In the genomic region with DNA sequence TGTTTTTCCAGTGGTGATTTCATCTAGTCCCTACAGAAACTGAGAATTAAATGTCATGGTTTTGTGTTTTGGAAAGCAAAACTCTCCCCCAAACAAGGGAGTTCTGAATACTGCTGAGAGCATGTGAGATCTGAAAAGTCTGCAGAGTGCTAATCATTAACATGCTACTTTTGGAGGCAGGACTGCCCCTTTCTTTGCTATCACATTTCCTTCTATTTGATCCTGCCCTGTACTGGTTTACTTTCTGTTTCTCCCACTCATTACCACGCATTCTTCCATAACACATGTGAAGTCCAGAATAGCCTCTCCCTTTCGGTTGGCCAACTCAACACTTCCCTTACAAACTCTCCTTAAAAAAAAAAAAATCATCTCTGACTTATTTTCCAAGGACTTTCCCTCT, we compare ENCODE assay signal across 8 cellular contexts.
A peak's percentile ranks its signal among the peaks of the same experiment; 100 is the strongest.
DNase-seq lines count a peak whose midpoint lies in the region; ATAC-seq lines count a peak whose summit lies in the region.

No MANE protein-coding gene starts in this region.

- no peaks in the 10 kb centered on the region for H3K36me3 Mint-ChIP-seq in activated T-helper 17 cell treated with anti-CD3 and anti-CD28 coated beads, Interleukin-2, amount 50 U/mL, for 72 hours (ENCODE audit: low read depth)

- intact Hi-C loops in left colon (cut with DNase I, micrococcal nuclease) (no loop called here), aorta (cut with DNase I) (loop anchor here (2.0 to 5.0 kb wide), 2 partner anchors 41 to 62 kb away; no protein-coding TSS in a partner anchor)

- peak overlapping the region in 1 of 2 donors; percentile 7 for H3K4me3 ChIP-seq in aorta (ENCODE audit: low read length in 2 of 2)

- H3K4me3 Mint-ChIP-seq in activated T-helper 17 cell treated with anti-CD3 and anti-CD28 coated beads, Interleukin-2, amount 50 U/mL, for 72 hours: no peak overlapping the region

- no peaks in the 10 kb centered on the region for H3K36me3 ChIP-seq in aorta (ENCODE audit: control insufficient read depth in 1 of 2, insufficient read depth in 2 of 2, low read length in 1 of 2)

- H3K9me3 ChIP-seq in aorta (ENCODE audit: control insufficient read depth, low read length): no peaks in the 10 kb centered on the region

- DNase-seq in left colon (no peak), aorta (no peak), caudate nucleus (lab: John Stamatoyannopoulos, UW) (no peak), SHP77 treated with DMSO at 0.1 percent for 48 hours (lab: John Stamatoyannopoulos, UW) (no peak), hepatic stellate cell (ENCODE audit: low spot score) (no peak)

- peaks cover 16% of the 10 kb centered on the region for H3K4me1 Mint-ChIP-seq in activated T-helper 17 cell treated with anti-CD3 and anti-CD28 coated beads, Interleukin-2, amount 50 U/mL, for 72 hours

- H3K9me3 Mint-ChIP-seq in activated T-helper 17 cell treated with anti-CD3 and anti-CD28 coated beads, Interleukin-2, amount 50 U/mL, for 72 hours: no peaks in the 10 kb centered on the region

- H3K27me3 ChIP-seq in aorta (ENCODE audit: control insufficient read depth in 1 of 2, insufficient read depth in 2 of 2, low read length in 1 of 2): no peaks in the 10 kb centered on the region

- ATAC-seq in GM19372 (IDR thresholded peaks at IDR 0.05; ENCODE audit: low read depth, unreplicated experiment) (peak; percentile 90), HG03103 (IDR thresholded peaks at IDR 0.05; ENCODE audit: low read depth, unreplicated experiment) (peak; percentile 55), left colon (peak; percentile 91), aorta (ENCODE audit: low FRiP score) (peak; percentile 66)
- ATAC-seq in activated T-helper 17 cell treated with anti-CD3 and anti-CD28 coated beads, Interleukin-2, amount 50 U/mL, for 72 hours (replicated peaks): peak; percentile 68

- peaks cover 15% of the 10 kb centered on the region for H3K27me3 Mint-ChIP-seq in activated T-helper 17 cell treated with anti-CD3 and anti-CD28 coated beads, Interleukin-2, amount 50 U/mL, for 72 hours

- H3K4me1 ChIP-seq in aorta (ENCODE audit: control insufficient read depth in 1 of 2, insufficient read depth in 2 of 2, low read length in 2 of 2): peaks cover 16 to 19% of the 10 kb centered on the region in 2 donors

- no peak overlapping the region for H3K27ac Mint-ChIP-seq in activated T-helper 17 cell treated with anti-CD3 and anti-CD28 coated beads, Interleukin-2, amount 50 U/mL, for 72 hours

- H3K27ac ChIP-seq in aorta (ENCODE audit: low read depth in 1 of 2, low read length in 2 of 2) (peak overlapping the region; percentile 84 to 99), caudate nucleus (ENCODE audit: low read depth, low read length) (no peak overlapping the region)

- WGBS in aorta, 2 donors: 0 to 1% methylated on average over 2 of the region's 2 CpGs

Comparison
In these comparisons a context has a peak if more than half of its experiments do, and no peak if none do; other contexts are left out.
1. intact Hi-C loops: an anchor here in aorta (2.0 to 5.0 kb wide); none called in left colon.